Comparison of ENCODE assay signal across 21 cellular contexts in the genomic region with DNA sequence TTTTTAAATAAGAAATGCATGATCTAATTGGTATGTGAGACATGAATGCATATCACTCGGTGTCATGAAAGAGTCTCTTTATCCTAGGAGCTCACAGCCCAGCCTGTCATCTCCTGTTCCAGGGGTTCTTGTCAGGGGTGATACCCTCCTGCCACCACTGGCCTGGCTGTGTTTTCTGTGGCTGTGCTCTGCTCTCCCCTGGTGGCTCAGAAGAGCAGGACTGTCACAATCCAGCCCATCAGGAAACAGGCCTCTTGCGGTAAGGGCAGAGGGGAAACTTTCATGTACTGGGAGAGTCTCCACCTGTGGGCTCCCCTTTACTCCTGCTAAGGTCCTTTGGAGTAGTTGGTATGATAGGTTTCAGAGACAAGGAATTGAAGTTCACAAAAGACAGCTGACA.
"Had no signal": no experiment of that assay in that cellular context is flagged by ENCODE, and none has a peak within 500 bp of the region (broad histone marks: within the 10 kb centered on the region; RNA-seq: fewer than 3 reads in every experiment).

No MANE protein-coding gene starts in this region.

- ATAC-seq: gastrocnemius medialis; heart right ventricle; left lung; mucosa of descending colon; naive thymus-derived CD4-positive, alpha-beta T cell had no signal

- DNase-seq: activated CD4-positive, alpha-beta T cell treated with anti-CD3 and anti-CD28 coated beads for 1 hour; activated CD4-positive, alpha-beta T cell treated with anti-CD3 and anti-CD28 coated beads, Interleukin-2, amount 50 U/mL, for 4 hours; activated naive CD4-positive, alpha-beta T cell; activated naive CD8-positive, alpha-beta T cell treated with anti-CD3 and anti-CD28 coated beads, Interleukin-2, amount 10 ng/mL, durations not matched to agents 7 days and 5 days; activated T-cell treated with anti-CD3 and anti-CD28 coated beads for 4 hours; effector memory CD4-positive, alpha-beta T cell; erythroblast; gastrocnemius medialis; heart right ventricle; left lung; mucosa of descending colon; naive thymus-derived CD4-positive, alpha-beta T cell; stimulated activated CD4-positive, alpha-beta T cell treated with anti-CD3 and anti-CD28 coated beads, Interleukin-15, amount 100 ng/mL, for 24 hours; stimulated activated CD4-positive, alpha-beta T cell treated with anti-CD3 and anti-CD28 coated beads, Interleukin-4, amount 100 ng/mL, for 1 hour; stimulated activated naive CD4-positive, alpha-beta T cell had no signal

- H3K27ac ChIP-seq: gastrocnemius medialis, heart right ventricle, left lung, neutrophil, right atrium auricular region, skin epidermis had no signal

- H3K36me3 Mint-ChIP-seq: activated naive CD8-positive, alpha-beta T cell treated with anti-CD3 and anti-CD28 coated beads, Interleukin-2, amount 10 ng/mL, durations not matched to agents 7 days and 5 days; naive thymus-derived CD4-positive, alpha-beta T cell; type B pancreatic cell had no signal

- H3K4me3 ChIP-seq: gastrocnemius medialis, heart right ventricle, left lung, mucosa of descending colon, right atrium auricular region, skin epidermis had no signal

- H3K27ac Mint-ChIP-seq: activated naive CD8-positive, alpha-beta T cell treated with anti-CD3 and anti-CD28 coated beads, Interleukin-2, amount 10 ng/mL, durations not matched to agents 7 days and 5 days; naive thymus-derived CD4-positive, alpha-beta T cell; progenitor cell of endocrine pancreas; T-helper 2 cell treated with Interferon-gamma antibody and Interleukin-4, amounts not matched to agents 5 μg/mL and 100 μg/mL, for 36 hours; type B pancreatic cell had no signal

- H3K4me1 Mint-ChIP-seq: activated naive CD8-positive, alpha-beta T cell treated with anti-CD3 and anti-CD28 coated beads, Interleukin-2, amount 10 ng/mL, durations not matched to agents 7 days and 5 days had no signal

- H3K9me3 Mint-ChIP-seq: activated naive CD8-positive, alpha-beta T cell treated with anti-CD3 and anti-CD28 coated beads, Interleukin-2, amount 10 ng/mL, durations not matched to agents 7 days and 5 days; T-helper 2 cell treated with Interferon-gamma antibody and Interleukin-4, amounts not matched to agents 5 μg/mL and 100 μg/mL, for 36 hours; type B pancreatic cell had no signal

- H3K4me3 Mint-ChIP-seq: activated naive CD8-positive, alpha-beta T cell treated with anti-CD3 and anti-CD28 coated beads, Interleukin-2, amount 10 ng/mL, durations not matched to agents 7 days and 5 days; naive thymus-derived CD4-positive, alpha-beta T cell; T-helper 2 cell treated with Interferon-gamma antibody and Interleukin-4, amounts not matched to agents 5 μg/mL and 100 μg/mL, for 36 hours; type B pancreatic cell had no signal

- H3K36me3 ChIP-seq: gastrocnemius medialis, heart right ventricle, left lung, neutrophil, right atrium auricular region had no signal

- H3K4me1 ChIP-seq: gastrocnemius medialis, heart right ventricle, left lung, right atrium auricular region had no signal

- H3K9me3 ChIP-seq: gastrocnemius medialis, heart right ventricle, left lung, mucosa of descending colon, neutrophil, right atrium auricular region had no signal

- H3K27me3 ChIP-seq: gastrocnemius medialis, heart right ventricle, left lung, neutrophil, right atrium auricular region had no signal
